In the genomic region with DNA sequence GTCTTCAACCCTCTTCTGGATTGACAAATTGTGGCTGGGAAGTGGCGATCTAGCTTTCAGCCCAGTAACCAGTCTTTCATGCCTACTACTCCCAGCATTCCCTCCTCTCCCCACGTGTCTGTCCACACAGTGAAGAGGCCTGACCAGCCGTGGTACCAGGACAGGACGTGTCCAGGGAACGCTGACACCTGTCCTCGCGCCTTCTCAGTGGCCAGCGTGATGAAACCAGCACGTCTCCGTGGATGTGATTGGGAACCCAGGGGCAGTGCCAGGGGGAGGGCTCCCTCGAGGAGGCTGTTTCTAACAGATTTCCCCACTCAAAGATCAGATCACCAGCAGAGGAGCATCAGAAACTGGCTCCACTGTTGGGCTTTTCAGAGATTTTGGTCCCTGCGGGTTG, we compare ENCODE assay signal across 27 cellular contexts.
"Had no signal": no experiment of that assay in that cellular context is flagged by ENCODE, and none has a peak within 500 bp of the region (broad histone marks: within the 10 kb centered on the region; RNA-seq: fewer than 3 reads in every experiment).

No MANE protein-coding gene starts in this region.

- H3K27me3 Mint-ChIP-seq: effector memory CD8-positive, alpha-beta T cell; memory B cell; natural killer cell treated with Interleukin-12 subunit alpha and Interleukin-12 subunit beta and Interleukin-15 and Interleukin-18, amount 100 ng/mL, for 72 hours; stimulated activated naive B cell treated with anti-CD40 and anti-IgM and Interleukin-4, amounts not matched to agents 10 μg/mL and 1 μg/mL and 100 μg/mL, for 72 hours; stimulated activated naive CD8-positive, alpha-beta T cell treated with anti-CD3 and anti-CD28 coated beads, Interleukin-15, Interleukin-2, amounts not matched to agents 100 ng/mL and 50 ng/mL, for 24 hours had no signal

- H2AFZ ChIP-seq: hepatocyte had no signal

- FAIRE-seq: endometrium, frontal cortex, kidney, small intestine had no signal

- H3K36me3 ChIP-seq: ovary, uterus had no signal

- H3K4me3 ChIP-seq: coronary artery, heart left ventricle, hepatocyte, lung, mucosa of descending colon, ovary, right lobe of liver, thoracic aorta, tibial nerve, upper lobe of right lung, uterus had no signal

- H3K9me3 ChIP-seq: heart left ventricle, mucosa of descending colon, ovary, right lobe of liver, thoracic aorta, tibial nerve, upper lobe of right lung, uterus had no signal

- ATAC-seq: effector memory CD8-positive, alpha-beta T cell; left lobe of liver; mucosa of descending colon; natural killer cell treated with Interleukin-12 subunit alpha and Interleukin-12 subunit beta and Interleukin-15 and Interleukin-18, amount 100 ng/mL, for 72 hours; right lobe of liver; stimulated activated naive B cell treated with anti-CD40 and anti-IgM and Interleukin-4, amounts not matched to agents 10 μg/mL and 1 μg/mL and 100 μg/mL, for 72 hours; upper lobe of right lung had no signal

- H3K4me1 Mint-ChIP-seq: mesothelial cell of epicardium; stimulated activated naive B cell treated with anti-CD40 and anti-IgM and Interleukin-4, amounts not matched to agents 10 μg/mL and 1 μg/mL and 100 μg/mL, for 72 hours had no signal

- H3K9me3 Mint-ChIP-seq: effector memory CD8-positive, alpha-beta T cell; memory B cell; mesothelial cell of epicardium; naive B cell; natural killer cell treated with Interleukin-12 subunit alpha and Interleukin-12 subunit beta and Interleukin-15 and Interleukin-18, amount 100 ng/mL, for 72 hours; stimulated activated naive B cell treated with anti-CD40 and anti-IgM and Interleukin-4, amounts not matched to agents 10 μg/mL and 1 μg/mL and 100 μg/mL, for 72 hours; stimulated activated naive CD8-positive, alpha-beta T cell treated with anti-CD3 and anti-CD28 coated beads, Interleukin-15, Interleukin-2, amounts not matched to agents 100 ng/mL and 50 ng/mL, for 24 hours had no signal

- H3K27me3 ChIP-seq: heart left ventricle, ovary, right lobe of liver, tibial nerve, upper lobe of right lung, uterus had no signal

- H3K27ac Mint-ChIP-seq: effector memory CD8-positive, alpha-beta T cell; memory B cell; mesothelial cell of epicardium; natural killer cell treated with Interleukin-12 subunit alpha and Interleukin-12 subunit beta and Interleukin-15 and Interleukin-18, amount 100 ng/mL, for 72 hours; stimulated activated naive B cell treated with anti-CD40 and anti-IgM and Interleukin-4, amounts not matched to agents 10 μg/mL and 1 μg/mL and 100 μg/mL, for 72 hours; stimulated activated naive CD8-positive, alpha-beta T cell treated with anti-CD3 and anti-CD28 coated beads, Interleukin-15, Interleukin-2, amounts not matched to agents 100 ng/mL and 50 ng/mL, for 24 hours had no signal

- H3K79me2 ChIP-seq: hepatocyte had no signal

- H3K4me3 Mint-ChIP-seq: effector memory CD8-positive, alpha-beta T cell; memory B cell; mesothelial cell of epicardium; natural killer cell treated with Interleukin-12 subunit alpha and Interleukin-12 subunit beta and Interleukin-15 and Interleukin-18, amount 100 ng/mL, for 72 hours; stimulated activated naive B cell treated with anti-CD40 and anti-IgM and Interleukin-4, amounts not matched to agents 10 μg/mL and 1 μg/mL and 100 μg/mL, for 72 hours; stimulated activated naive CD8-positive, alpha-beta T cell treated with anti-CD3 and anti-CD28 coated beads, Interleukin-15, Interleukin-2, amounts not matched to agents 100 ng/mL and 50 ng/mL, for 24 hours had no signal

- H3K4me1 ChIP-seq: heart left ventricle, right lobe of liver, tibial nerve, upper lobe of right lung, uterus had no signal

- DNase-seq: dermis blood vessel endothelial cell; effector memory CD8-positive, alpha-beta T cell; heart left ventricle; kidney; naive B cell; occipital lobe; right lobe of liver; small intestine; stimulated activated CD4-positive, alpha-beta T cell treated with anti-CD3 and anti-CD28 coated beads, Interleukin-15, amount 100 ng/mL, for 24 hours; stimulated activated CD4-positive, alpha-beta T cell treated with anti-CD3 and anti-CD28 coated beads, Interleukin-2, amount 100 ng/mL, for 48 hours; stimulated activated naive B cell treated with anti-CD40 and anti-IgM and Interleukin-4, amounts not matched to agents 10 μg/mL and 1 μg/mL and 100 μg/mL, for 72 hours; upper lobe of right lung; uterus had no signal

- H3K27ac ChIP-seq: coronary artery, heart left ventricle, hepatocyte, ovary, right lobe of liver, thoracic aorta, tibial nerve, upper lobe of right lung, uterus had no signal

- H3K4me2 ChIP-seq: hepatocyte had no signal
